Comparison of ENCODE assay signal across 8 cellular contexts in the genomic region with DNA sequence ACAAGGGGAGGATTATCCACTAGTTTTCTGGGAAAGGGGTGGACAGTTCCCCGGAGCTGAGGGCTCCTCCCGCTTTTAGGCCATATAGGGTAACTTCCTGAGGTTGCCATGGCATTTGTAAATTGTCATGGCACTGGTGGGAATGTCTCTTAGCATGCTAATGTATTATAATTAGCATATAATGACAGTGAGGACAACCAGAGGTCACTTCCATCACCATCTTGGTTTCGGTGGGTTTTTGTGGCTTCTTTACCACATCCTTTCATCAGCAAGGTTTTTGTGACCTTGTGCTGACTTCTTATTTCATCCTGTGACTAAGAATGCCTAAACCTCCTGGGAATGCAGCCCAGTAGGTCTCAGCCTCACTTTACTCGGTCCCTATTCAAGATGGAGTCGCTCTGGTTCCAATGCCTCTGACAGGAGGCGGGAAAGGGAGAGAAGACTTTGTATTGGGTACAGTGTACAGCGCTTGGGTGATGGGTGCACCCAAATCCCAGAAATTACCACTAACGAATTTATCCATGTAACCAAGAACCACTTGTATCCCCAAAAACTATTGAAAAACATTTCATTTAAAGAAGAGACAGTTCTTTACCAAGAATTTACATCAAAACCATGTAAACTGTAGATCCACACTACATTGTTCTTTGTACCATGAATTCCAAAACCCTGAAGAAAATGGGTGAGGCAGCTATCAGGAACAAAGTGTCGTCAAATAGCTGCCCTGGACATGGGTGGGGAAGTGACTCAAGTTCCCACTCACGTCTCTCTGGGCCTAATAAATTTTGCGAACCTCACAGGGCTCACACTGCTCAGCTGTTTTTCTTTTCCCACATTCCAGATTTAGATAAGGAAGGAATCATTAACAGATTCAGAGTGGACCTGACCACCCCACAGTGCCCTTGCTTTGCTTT. TPM values are rescaled to one million over a fixed set of nuclear protein-coding genes. Genes with fewer than 3 reads are reported as not detected.
DNase-seq lines count a peak whose midpoint lies in the region; ATAC-seq, FAIRE-seq and TF ChIP-seq lines count a peak whose summit lies in the region.
"Had no signal": no experiment of that assay in that cellular context is flagged by ENCODE, and none has a peak within 500 bp of the region (broad histone marks: within the 10 kb centered on the region; RNA-seq: fewer than 3 reads in every experiment).

No MANE protein-coding gene starts in this region.

- no peak for TF ChIP-seq CTCF in astrocyte of the cerebellum (IDR thresholded peaks at IDR 0.05; ENCODE audit: low read depth, low read length, missing control alignments)

- in situ Hi-C loops in astrocyte of the cerebellum (cut with HindIII; ENCODE audit: low sequenced_read_pairs), result no loop called here

- ATAC-seq in GM19463 (IDR thresholded peaks at IDR 0.05; ENCODE audit: unreplicated experiment) (peak; percentile 51), HG03565 (IDR thresholded peaks at IDR 0.05; ENCODE audit: unreplicated experiment) (peak; percentile 42), sciatic nerve (peak; percentile 28)
- ATAC-seq: Right ventricle myocardium inferior had no signal

- intact Hi-C loops in sciatic nerve (cut with DNase I), result no loop called here

- H3K4me3 ChIP-seq in astrocyte of the cerebellum (ENCODE audit: low read depth, low read length), result no peak overlapping the region

- DNase-seq in astrocyte of the cerebellum (ENCODE audit: low read depth), result peak; percentile 65
- no peak for DNase-seq in sciatic nerve (ENCODE audit: low spot score)
- DNase-seq in HTR-8/SVneo (ENCODE audit: insufficient read length, low spot score), result no peak
- no peak for DNase-seq in NCI-H1436 (lab: John Stamatoyannopoulos, UW)
- no peak for DNase-seq in NCI-H2029 treated with DMSO at 0.1 percent for 48 hours (lab: John Stamatoyannopoulos, UW)

- no peak for FAIRE-seq in HTR-8/SVneo (lab: Jason Lieb, UNC)

RNA-seq across cellular contexts. Expression of a gene that starts 8.9 kb away (rescaled TPM):
- total RNA-seq in sciatic nerve, result 9.4 TPM

RNA-seq across cellular contexts. Expression of a gene that starts 50.6 kb away (rescaled TPM):
- total RNA-seq in sciatic nerve, result 8.6 TPM

RNA-seq across cellular contexts. Expression of a gene that starts 52.1 kb away (rescaled TPM):
- not detected for total RNA-seq in sciatic nerve
- total RNA-seq: Right ventricle myocardium inferior had no signal
